ENCODE assay signal across 19 cellular contexts in genomic region chr1:1255627-1256026, GRCh38. TPM values are rescaled to one million over a fixed set of nuclear protein-coding genes. Genes with fewer than 3 reads are reported as not detected.
"Had no signal": no experiment of that assay in that cellular context is flagged by ENCODE, and none has a peak within 500 bp of the region (broad histone marks: within the 10 kb centered on the region; RNA-seq: fewer than 3 reads in every experiment).

No MANE protein-coding gene starts in this region.

- H3K9me3 ChIP-seq: adrenal gland, gastrocnemius medialis, heart right ventricle, lower lobe of right lung, pancreas had no signal

- H3K9me3 Mint-ChIP-seq: activated CD4-positive, alpha-beta memory T cell treated with anti-CD3 and anti-CD28 coated beads for 36 hours; activated naive CD4-positive, alpha-beta T cell treated with anti-CD3 and anti-CD28 coated beads, Interleukin-2, amount 10 ng/mL, durations not matched to agents 7 days and 5 days; mesothelial cell of epicardium; stimulated activated memory B cell treated with anti-CD40 and anti-IgM and Interleukin-4, amounts not matched to agents 10 μg/mL and 1 μg/mL and 100 μg/mL, for 72 hours; T-cell had no signal

- DNase-seq: activated CD4-positive, alpha-beta memory T cell treated with anti-CD3 and anti-CD28 coated beads for 36 hours; activated CD8-positive, alpha-beta memory T cell treated with anti-CD3 and anti-CD28 coated beads, Interleukin-2, amount 10 ng/mL, durations not matched to agents 7 days and 5 days; activated naive CD4-positive, alpha-beta T cell treated with anti-CD3 and anti-CD28 coated beads, Interleukin-2, amount 10 ng/mL, durations not matched to agents 7 days and 5 days; activated T-cell treated with anti-CD3 and anti-CD28 coated beads, Interleukin-2, amount 50 U/mL, for 1 hour; adrenal gland; erythroblast; gastrocnemius medialis; heart right ventricle; left cardiac atrium; lower lobe of right lung; stimulated activated CD4-positive, alpha-beta T cell treated with anti-CD3 and anti-CD28 coated beads, Interleukin-12 subunit alpha, Interleukin-12 subunit beta, amount 100 ng/mL, for 4 hours; stimulated activated CD4-positive, alpha-beta T cell treated with anti-CD3 and anti-CD28 coated beads, Interleukin-2, amount 100 ng/mL, for 24 hours; T-cell; T1000 had no signal

- H3K27me3 Mint-ChIP-seq: activated CD4-positive, alpha-beta memory T cell treated with anti-CD3 and anti-CD28 coated beads for 36 hours; activated CD8-positive, alpha-beta memory T cell treated with anti-CD3 and anti-CD28 coated beads, Interleukin-2, amount 10 ng/mL, durations not matched to agents 7 days and 5 days; activated naive CD4-positive, alpha-beta T cell treated with anti-CD3 and anti-CD28 coated beads, Interleukin-2, amount 10 ng/mL, durations not matched to agents 7 days and 5 days; stimulated activated memory B cell treated with anti-CD40 and anti-IgM and Interleukin-4, amounts not matched to agents 10 μg/mL and 1 μg/mL and 100 μg/mL, for 72 hours; T-cell had no signal

- ATAC-seq: activated CD8-positive, alpha-beta memory T cell treated with anti-CD3 and anti-CD28 coated beads, Interleukin-2, amount 10 ng/mL, durations not matched to agents 7 days and 5 days; gastrocnemius medialis; heart right ventricle; left cardiac atrium; lower lobe of right lung; pancreas; stimulated activated memory B cell treated with anti-CD40 and anti-IgM and Interleukin-4, amounts not matched to agents 10 μg/mL and 1 μg/mL and 100 μg/mL, for 72 hours; T-cell had no signal

- H3K4me3 ChIP-seq: adrenal gland, cardiac muscle cell, gastrocnemius medialis, heart right ventricle, lower lobe of right lung, pancreas had no signal

- H3K4me3 Mint-ChIP-seq: activated CD4-positive, alpha-beta memory T cell treated with anti-CD3 and anti-CD28 coated beads for 36 hours; activated CD8-positive, alpha-beta memory T cell treated with anti-CD3 and anti-CD28 coated beads, Interleukin-2, amount 10 ng/mL, durations not matched to agents 7 days and 5 days; activated naive CD4-positive, alpha-beta T cell treated with anti-CD3 and anti-CD28 coated beads, Interleukin-2, amount 10 ng/mL, durations not matched to agents 7 days and 5 days; mesothelial cell of epicardium; stimulated activated memory B cell treated with anti-CD40 and anti-IgM and Interleukin-4, amounts not matched to agents 10 μg/mL and 1 μg/mL and 100 μg/mL, for 72 hours; T-cell had no signal

- FAIRE-seq: pancreas, urothelium cell line had no signal

- H3K27me3 ChIP-seq: adrenal gland, cardiac muscle cell, gastrocnemius medialis, heart right ventricle, pancreas had no signal

- H3K27ac ChIP-seq: adrenal gland, cardiac muscle cell, gastrocnemius medialis, heart right ventricle, lower lobe of right lung, pancreas had no signal

- H3K4me1 ChIP-seq: adrenal gland, gastrocnemius medialis, pancreas had no signal

- H3K27ac Mint-ChIP-seq: activated CD4-positive, alpha-beta memory T cell treated with anti-CD3 and anti-CD28 coated beads for 36 hours; activated CD8-positive, alpha-beta memory T cell treated with anti-CD3 and anti-CD28 coated beads, Interleukin-2, amount 10 ng/mL, durations not matched to agents 7 days and 5 days; mesothelial cell of epicardium; stimulated activated memory B cell treated with anti-CD40 and anti-IgM and Interleukin-4, amounts not matched to agents 10 μg/mL and 1 μg/mL and 100 μg/mL, for 72 hours; T-cell had no signal

RNA-seq across cellular contexts. Expression of gene C1QTNF12, which starts 9.1 kb away (rescaled TPM):
- polyA plus RNA-seq: cardiac muscle cell had no signal
